In the genomic region with DNA sequence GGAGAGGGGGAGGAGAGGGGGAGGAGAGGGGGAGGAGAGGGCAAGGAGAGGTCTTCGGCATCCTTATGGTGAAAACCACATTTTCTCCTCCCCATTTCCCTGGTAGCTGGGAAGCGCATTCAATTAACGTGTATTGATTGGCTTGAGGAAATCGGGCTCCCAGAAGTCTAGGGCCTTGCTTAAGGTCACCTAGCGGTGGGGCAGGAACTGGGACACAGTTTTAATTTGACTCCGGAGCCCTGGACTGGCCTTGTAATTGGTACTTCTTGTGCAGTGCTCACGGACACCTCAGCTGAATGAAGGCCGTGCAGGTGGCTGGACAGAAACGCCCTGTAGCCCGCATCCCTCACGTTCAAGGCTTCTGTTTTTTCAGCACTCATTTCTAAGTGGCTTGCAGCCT, we compare ENCODE assay signal across 18 cellular contexts. TPM values are rescaled to one million over a fixed set of nuclear protein-coding genes. Genes with fewer than 3 reads are reported as not detected.
A peak's percentile ranks its signal among the peaks of the same experiment; 100 is the strongest.
DNase-seq lines count a peak whose midpoint lies in the region.
"Had no signal": no experiment of that assay in that cellular context is flagged by ENCODE, and none has a peak within 500 bp of the region (broad histone marks: within the 10 kb centered on the region; RNA-seq: fewer than 3 reads in every experiment).

No MANE protein-coding gene starts in this region.

- H3K27ac ChIP-seq in Karpas-422 (ENCODE audit: low read length): peak overlapping the region; percentile 100

- peak overlapping the region; percentile 88 for H3K4me2 ChIP-seq in Karpas-422 (ENCODE audit: low read depth, low read length, poor library complexity, severe bottlenecking)

- peaks cover 13% of the 10 kb centered on the region for H3K9me3 ChIP-seq in Karpas-422 (ENCODE audit: low read length)

- H3K27me3 ChIP-seq in Karpas-422 (ENCODE audit: low read length): no peaks in the 10 kb centered on the region

- peak; percentile 42 for DNase-seq in NOMO-1 treated with DMSO at 0.1 percent for 48 hours (lab: John Stamatoyannopoulos, UW; ENCODE audit: unreplicated experiment)
- no peak for DNase-seq in NOMO-1 treated with dmso at 0.1 percent for 144 hours (lab: John Stamatoyannopoulos, UW; ENCODE audit: unreplicated experiment)
- peak; percentile 88 for DNase-seq in Karpas-422
- peak; percentile 59 for DNase-seq in cerebellar cortex (ENCODE audit: low spot score)
- peak; percentile 14 for DNase-seq in posterior vena cava (ENCODE audit: low spot score)
- DNase-seq in NCI-H128 (lab: John Stamatoyannopoulos, UW; ENCODE audit: unreplicated experiment): no peak
- DNase-seq in NCI-H345 (lab: John Stamatoyannopoulos, UW): no peak
- no peak for DNase-seq in HK-2 (ENCODE audit: unreplicated experiment)
- DNase-seq: 8988T; activated CD4-positive, alpha-beta T cell treated with anti-CD3 and anti-CD28 coated beads, Interleukin-2, amount 50 U/mL, for 1 hour; activated T-cell treated with anti-CD3 and anti-CD28 coated beads for 4 hours; cortex of kidney; hippocampal formation; mesenchymal stem cell; NCI-H1092 had no signal

- no peaks in the 10 kb centered on the region for H4K20me1 ChIP-seq in Karpas-422 (ENCODE audit: insufficient read depth, low read depth, low read length)

- peaks cover 73% of the 10 kb centered on the region for H3K4me1 ChIP-seq in Karpas-422 (ENCODE audit: low read length)

- H3K79me2 ChIP-seq in Karpas-422 (ENCODE audit: low read length): peaks cover 35% of the 10 kb centered on the region

- peaks cover 34% of the 10 kb centered on the region for H3K36me3 ChIP-seq in Karpas-422 (ENCODE audit: insufficient read depth, low read length)

- peak overlapping the region; percentile 68 for H3K4me3 ChIP-seq in Karpas-422 (ENCODE audit: low read length)

- intact Hi-C loops in posterior vena cava (cut with DNase I): no loop called here

- no peak overlapping the region for H2AFZ ChIP-seq in Karpas-422 (ENCODE audit: low read length)

- H3K9me2 ChIP-seq in Karpas-422 (replicated peaks; ENCODE audit: insufficient read depth, low read length): no peaks in the 10 kb centered on the region

- peak overlapping the region; percentile 99 for H3K9ac ChIP-seq in Karpas-422 (ENCODE audit: low read length)

RNA-seq across cellular contexts. Expression of gene CTCFL, which starts 42.8 kb away (rescaled TPM):
- total RNA-seq in Karpas-422 (2014; rRNA removed; shearing (Covaris generic); ENCODE audit: low replicate concordance): not detected in 2 replicates
- not detected for total RNA-seq in posterior vena cava
- total RNA-seq: endothelial cell of umbilical vein, fibroblast of villous mesenchyme, H4 had no signal

Comparison
In these comparisons a context has a peak if more than half of its experiments do, and no peak if none do; other contexts are left out.
1. DNase-seq: peak in NOMO-1 treated with DMSO at 0.1 percent for 48 hours (single experiment), Karpas-422 (single experiment), cerebellar cortex (single experiment) and posterior vena cava (single experiment); none in NOMO-1 treated with dmso at 0.1 percent for 144 hours (single experiment), NCI-H128 (single experiment), NCI-H345 (single experiment) and HK-2 (single experiment).